Comparison of ENCODE assay signal across 15 cellular contexts in genomic region chrX:132395059-132395458, GRCh38.
DNase-seq lines count a peak whose midpoint lies in the region; ATAC-seq, FAIRE-seq and TF ChIP-seq lines count a peak whose summit lies in the region.
"Had no signal": no experiment of that assay in that cellular context is flagged by ENCODE, and none has a peak within 500 bp of the region (broad histone marks: within the 10 kb centered on the region; RNA-seq: fewer than 3 reads in every experiment).

No MANE protein-coding gene starts in this region.

- no peak overlapping the region for H3K4me2 ChIP-seq in A549
- H3K4me2 ChIP-seq: GM23338 had no signal

- no peaks in the 10 kb centered on the region for H3K27me3 Mint-ChIP-seq in nephron progenitor cell (ENCODE audit: low read depth, poor library complexity)
- H3K27me3 Mint-ChIP-seq: CD4-positive, alpha-beta T cell had no signal

- in situ Hi-C loops in SK-MEL-5 (cut with HindIII; ENCODE audit: low pct_unique_long_range_greater_than_20kb, low sequenced_read_pairs): no loop called here

- no peaks in the 10 kb centered on the region for H3K9me3 ChIP-seq in A549

- POLR2A ChIA-PET in A549 (lab: Yijun Ruan, JAX): no interaction called here

- H3K4me1 Mint-ChIP-seq in nephron progenitor cell: no peaks in the 10 kb centered on the region
- H3K4me1 Mint-ChIP-seq: GM23338 had no signal

- no peak overlapping the region for H3K4me3 ChIP-seq in A549
- H3K4me3 ChIP-seq: GM23338 had no signal

- FAIRE-seq in A549 (lab: Jason Lieb, UNC): peak; percentile 63
- FAIRE-seq: H54 had no signal

- H3K4me3 Mint-ChIP-seq in nephron progenitor cell: no peak overlapping the region
- H3K4me3 Mint-ChIP-seq: CD4-positive, alpha-beta T cell; GM23338 had no signal

- TF ChIP-seq CTCF in A549 (IDR thresholded peaks at IDR 0.05) (no peak), nephron progenitor cell (IDR thresholded peaks at IDR 0.05) (no peak)

- H3K27ac Mint-ChIP-seq in nephron progenitor cell: peak overlapping the region; percentile 40
- H3K27ac Mint-ChIP-seq: CD4-positive, alpha-beta T cell; GM23338 had no signal

- DNase-seq in A549 (ENCODE audit: low read depth in 1 of 2, low spot score in 1 of 2) (no peak), SK-MEL-5 (ENCODE audit: low read depth, low spot score) (peak; percentile 35), foreskin melanocyte (peak; percentile 23), nephron progenitor cell (no peak), NCI-H510A treated with DMSO at 0.1 percent for 48 hours (lab: John Stamatoyannopoulos, UW) (no peak), amniotic stem cell (lab: John Stamatoyannopoulos, UW) (no peak)
- DNase-seq in activated T-cell treated with anti-CD3 and anti-CD28 coated beads, Interleukin-2, amount 50 U/mL, for 1 hour: no peak
- DNase-seq: AML-193; CD4-positive, alpha-beta T cell; DMS79 treated with DMSO at 0.1 percent for 48 hours; GF-D8; HCEC 1CT had no signal

- no peaks in the 10 kb centered on the region for H3K9me3 Mint-ChIP-seq in nephron progenitor cell
- H3K9me3 Mint-ChIP-seq: CD4-positive, alpha-beta T cell; GM23338 had no signal

- TF ChIP-seq RAD21 in A549 (conservative IDR thresholded peaks at IDR 0.05 in 1 of 2, IDR thresholded peaks at IDR 0.05 in 1 of 2): no peak

- no peak for TF ChIP-seq POLR2A in A549 (IDR thresholded peaks at IDR 0.05; ENCODE audit: low read length)

- TF ChIP-seq EP300 in A549 (IDR thresholded peaks at IDR 0.05): no peak

- H3K4me1 ChIP-seq in A549: no peaks in the 10 kb centered on the region

- 0% methylated on average over 1 of the region's 1 CpG for WGBS in A549 (ENCODE audit: missing lambda C conversion rate)

- CTCF ChIA-PET in A549 (lab: Yijun Ruan, JAX): interaction anchor here (0.6 kb wide), 1 partner anchor 238 kb away, joined by 3 read pairs; no protein-coding TSS in a partner anchor

- no peak overlapping the region for H3K27ac ChIP-seq in A549
- H3K27ac ChIP-seq: C4-2B had no signal

- no peaks in the 10 kb centered on the region for H3K36me3 Mint-ChIP-seq in nephron progenitor cell (ENCODE audit: low read depth)

- no peak for ATAC-seq in A549
- ATAC-seq: GM23338 had no signal

TF ChIP-seq in A549, 52 proteins besides CTCF, POLR2A, EP300 and RAD21:
- no peak for TF ChIP-seq MAZ (IDR thresholded peaks at IDR 0.05; ENCODE audit: borderline replicate concordance, low read depth, low read length)
- no peak for TF ChIP-seq MYC (IDR thresholded peaks at IDR 0.05; ENCODE audit: borderline replicate concordance, low read length)
- no peak for TF ChIP-seq RCOR1 (IDR thresholded peaks at IDR 0.05; ENCODE audit: low read depth, low read length)
- TF ChIP-seq TFCP2L1 (CRISPR knock-in tag; IDR thresholded peaks at IDR 0.05): no peak
- TF ChIP-seq ZFP36 (IDR thresholded peaks at IDR 0.05; ENCODE audit: borderline replicate concordance, partially characterized antibody): no peak
- TF ChIP-seq HES2 (IDR thresholded peaks at IDR 0.05): no peak
- TF ChIP-seq BHLHE40 (IDR thresholded peaks at IDR 0.05; ENCODE audit: low read depth, low read length): no peak
- TF ChIP-seq ZSCAN20 (CRISPR knock-in tag; IDR thresholded peaks at IDR 0.05): no peak
- no peak for TF ChIP-seq RNF2 (IDR thresholded peaks at IDR 0.05; ENCODE audit: borderline replicate concordance, low read depth)
- no peak for TF ChIP-seq HOXB5 (CRISPR knock-in tag; IDR thresholded peaks at IDR 0.05)
- TF ChIP-seq FOSB (CRISPR knock-in tag; IDR thresholded peaks at IDR 0.05): no peak
- no peak for TF ChIP-seq EHF (CRISPR knock-in tag; IDR thresholded peaks at IDR 0.05)
- TF ChIP-seq CEBPB (IDR thresholded peaks at IDR 0.05): no peak
- no peak for TF ChIP-seq POLR2AphosphoS2 (conservative IDR thresholded peaks at IDR 0.05; ENCODE audit: low read length)
- TF ChIP-seq TP53 (CRISPR knock-in tag; IDR thresholded peaks at IDR 0.05): no peak
- no peak for TF ChIP-seq PBX3 (IDR thresholded peaks at IDR 0.05)

Comparison
In these comparisons a context has a peak if more than half of its experiments do, and no peak if none do; other contexts are left out.
1. DNase-seq: peak in SK-MEL-5 (single experiment) and foreskin melanocyte (single experiment); none in A549 (0 of 2), nephron progenitor cell (single experiment), activated T-cell treated with anti-CD3 and anti-CD28 coated beads, Interleukin-2, amount 50 U/mL, for 1 hour (single experiment), NCI-H510A treated with DMSO at 0.1 percent for 48 hours (single experiment) and amniotic stem cell (single experiment).